In genomic region chr19:8831832-8832131, GRCh38 we compare ENCODE assay signal across 8 cellular contexts. TPM values are rescaled to one million over a fixed set of nuclear protein-coding genes. Genes with fewer than 3 reads are reported as not detected.
DNase-seq lines count a peak whose midpoint lies in the region; ATAC-seq and TF ChIP-seq lines count a peak whose summit lies in the region.

No MANE protein-coding gene starts in this region.

- peak overlapping the region; percentile 73 for H3K4me2 ChIP-seq in Loucy (ENCODE audit: low read depth, low read length, poor library complexity, severe bottlenecking)

- H3K27me3 Mint-ChIP-seq in naive thymus-derived CD8-positive, alpha-beta T cell: no peaks in the 10 kb centered on the region

- POLR2A ChIA-PET in naive thymus-derived CD8-positive, alpha-beta T cell (lab: Charles Lee): interaction anchor here (1.0 to 1.4 kb wide), 3 partner anchors 238 to 797 kb away, joined by 3 read pairs; partner anchors contain the start of gene ZNF266

- peak overlapping the region; percentile 89 to 99 for H3K27ac ChIP-seq in coronary artery

- peak overlapping the region; percentile 84 for H3K4me3 ChIP-seq in Loucy (ENCODE audit: low read length, poor library complexity, severe bottlenecking)
- peak overlapping the region; percentile 99 for H3K4me3 ChIP-seq in coronary artery

- no peaks in the 10 kb centered on the region for H3K9me3 ChIP-seq in Loucy (ENCODE audit: insufficient read depth, low read depth, low read length)

- H4K20me1 ChIP-seq in Loucy (ENCODE audit: insufficient read depth, low read length, poor library complexity, severe bottlenecking): no peaks in the 10 kb centered on the region

- H3K4me1 ChIP-seq in Loucy (ENCODE audit: insufficient read depth, low read length, poor library complexity, severe bottlenecking): peaks cover 12% of the 10 kb centered on the region

- H3K4me1 Mint-ChIP-seq in naive thymus-derived CD8-positive, alpha-beta T cell: peaks cover 12 to 36% (median 28%) of the 10 kb centered on the region in 4 donors

- peak overlapping the region; percentile 91 for H2AFZ ChIP-seq in Loucy (ENCODE audit: low read length)

- DNase-seq in COR-L47 (lab: John Stamatoyannopoulos, UW): peak; percentile 44
- DNase-seq in coronary artery (ENCODE audit: low spot score): no peak
- DNase-seq in naive thymus-derived CD8-positive, alpha-beta T cell: no peak
- no peak for DNase-seq in effector CD8-positive, alpha-beta T cell (lab: John Stamatoyannopoulos, UW)
- DNase-seq in kidney tubule cell (ENCODE audit: low spot score): no peak

- peak overlapping the region; percentile 79 to 96 (median 88) for H3K4me3 Mint-ChIP-seq in naive thymus-derived CD8-positive, alpha-beta T cell

- no peaks in the 10 kb centered on the region for H3K79me2 ChIP-seq in Loucy (ENCODE audit: insufficient read depth, low read length)

- H3K9me2 ChIP-seq in Loucy (replicated peaks; ENCODE audit: low read depth, low read length): no peaks in the 10 kb centered on the region

- peak overlapping the region; percentile 89 for H3K9ac ChIP-seq in Loucy (ENCODE audit: low read depth, low read length, poor library complexity, severe bottlenecking)

- H3K27ac Mint-ChIP-seq in naive thymus-derived CD8-positive, alpha-beta T cell: peak overlapping the region; percentile 91 to 98 (median 95)

- H3K36me3 Mint-ChIP-seq in naive thymus-derived CD8-positive, alpha-beta T cell: peaks cover 0 to 28% (median 6%) of the 10 kb centered on the region in 3 donors

- H3K9me3 Mint-ChIP-seq in naive thymus-derived CD8-positive, alpha-beta T cell: peaks cover 0 to 6% (median 2%) of the 10 kb centered on the region in 9 donors

- H3K36me3 ChIP-seq in Loucy (ENCODE audit: insufficient read depth, low read length): no peaks in the 10 kb centered on the region

- no peaks in the 10 kb centered on the region for H3K27me3 ChIP-seq in Loucy (ENCODE audit: insufficient read depth, low read length, poor library complexity, severe bottlenecking)

- H3F3A ChIP-seq in Loucy (ENCODE audit: low read depth): no peaks in the 10 kb centered on the region

- TF ChIP-seq CTCF in Loucy (conservative IDR thresholded peaks at IDR 0.05; ENCODE audit: low read length): no peak; the same call in 1 of the 2 replicates
- TF ChIP-seq CTCF in coronary artery (IDR thresholded peaks at IDR 0.05): no peak

- ATAC-seq in GM21381 (IDR thresholded peaks at IDR 0.05; ENCODE audit: unreplicated experiment) (peak; percentile 15), HG02885 (IDR thresholded peaks at IDR 0.05; ENCODE audit: poor library complexity, unreplicated experiment) (no peak)
- peak; percentile 1 to 31 for ATAC-seq in naive thymus-derived CD8-positive, alpha-beta T cell

RNA-seq across cellular contexts. Expression of gene ZNF558, which starts 0.3 kb away (rescaled TPM):
- total RNA-seq in naive thymus-derived CD8-positive, alpha-beta T cell: 10 to 100 TPM; 52.5 to 60.9 TPM
- 10 to 100 TPM in 1 of 3 donors, 1 to 10 TPM in 2; 3.9 to 10.6 (median 6.0) TPM for polyA plus RNA-seq in naive thymus-derived CD8-positive, alpha-beta T cell

RNA-seq across cellular contexts. Expression of gene MBD3L1, which starts 0.4 kb away (rescaled TPM):
- total RNA-seq in naive thymus-derived CD8-positive, alpha-beta T cell: not detected
- polyA plus RNA-seq in naive thymus-derived CD8-positive, alpha-beta T cell: not detected
